ENCODE assay signal across 38 cellular contexts in genomic region chr16:54228325-54228724, GRCh38. TPM values are rescaled to one million over a fixed set of nuclear protein-coding genes. Genes with fewer than 3 reads are reported as not detected.
"Had no signal": no experiment of that assay in that cellular context is flagged by ENCODE, and none has a peak within 500 bp of the region (broad histone marks: within the 10 kb centered on the region; RNA-seq: fewer than 3 reads in every experiment).

No MANE protein-coding gene starts in this region.

- H3K27me3 Mint-ChIP-seq: activated naive CD4-positive, alpha-beta T cell treated with anti-CD3 and anti-CD28 coated beads, Interleukin-2, amount 10 ng/mL, durations not matched to agents 7 days and 5 days; activated naive CD8-positive, alpha-beta T cell treated with anti-CD3 and anti-CD28 coated beads for 36 hours; activated T-helper 17 cell treated with anti-CD3 and anti-CD28 coated beads, Interleukin-2, amount 50 U/mL, for 72 hours had no signal

- H3K4me1 Mint-ChIP-seq: activated naive CD4-positive, alpha-beta T cell treated with anti-CD3 and anti-CD28 coated beads, Interleukin-2, amount 10 ng/mL, durations not matched to agents 7 days and 5 days; activated naive CD4-positive, alpha-beta T cell treated with anti-CD3 and anti-CD28 coated beads, Interleukin-2, amount 50 U/mL, for 24 hours; activated naive CD8-positive, alpha-beta T cell treated with anti-CD3 and anti-CD28 coated beads for 36 hours; activated naive CD8-positive, alpha-beta T cell treated with anti-CD3 and anti-CD28 coated beads, Interleukin-2, amount 10 ng/mL, durations not matched to agents 7 days and 5 days; activated naive CD8-positive, alpha-beta T cell treated with anti-CD3 and anti-CD28 coated beads, Interleukin-2, amount 50 U/mL, for 24 hours; activated T-helper 17 cell treated with anti-CD3 and anti-CD28 coated beads, Interleukin-2, amount 50 U/mL, for 72 hours; brain; central memory CD8-positive, alpha-beta T cell had no signal

- DNase-seq: activated effector memory CD4-positive, alpha-beta T cell treated with anti-CD3 and anti-CD28 coated beads, Interleukin-2, amount 50 U/mL, for 16 hours; activated effector memory CD4-positive, alpha-beta T cell treated with Interleukin-2 at 50 U/mL for 16 hours; activated gamma-delta T cell; activated gamma-delta T cell treated with Interleukin-2 at 50 U/mL for 16 hours; activated naive CD4-positive, alpha-beta T cell; activated naive CD4-positive, alpha-beta T cell treated with anti-CD3 and anti-CD28 coated beads for 36 hours; activated naive CD4-positive, alpha-beta T cell treated with anti-CD3 and anti-CD28 coated beads, Interleukin-2, amount 10 ng/mL, durations not matched to agents 7 days and 5 days; activated naive CD4-positive, alpha-beta T cell treated with anti-CD3 and anti-CD28 coated beads, Interleukin-2, amount 50 U/mL, for 16 hours; activated naive CD4-positive, alpha-beta T cell treated with Interleukin-2 at 50 U/mL for 16 hours; activated naive CD8-positive, alpha-beta T cell treated with anti-CD3 and anti-CD28 coated beads for 36 hours; activated naive CD8-positive, alpha-beta T cell treated with anti-CD3 and anti-CD28 coated beads, Interleukin-2, amount 10 ng/mL, durations not matched to agents 7 days and 5 days; activated naive CD8-positive, alpha-beta T cell treated with anti-CD3 and anti-CD28 coated beads, Interleukin-2, amount 50 U/mL, for 24 hours; activated T-cell treated with anti-CD3 and anti-CD28 coated beads, Interleukin-2, amount 50 U/mL, for 4 hours; activated T-cell treated with anti-CD3 and anti-CD28 coated beads, Interleukin-2, amount 50 U/mL, for 48 hours; activated T-cell treated with anti-CD3 and anti-CD28 coated beads, Interleukin-2, amount 50 U/mL, for 72 hours; adrenal gland; amniotic stem cell; amygdala; anterior cingulate cortex; aorta; body of pancreas; brain microvascular endothelial cell; caudate nucleus; central memory CD4-positive, alpha-beta T cell; cerebellar nuclear complex had no signal

- H3K27ac ChIP-seq: adrenal gland, ascending aorta, body of pancreas, brain microvascular endothelial cell, breast epithelium, cardiac muscle cell had no signal

- H3K36me3 ChIP-seq: adrenal gland, ascending aorta, brain microvascular endothelial cell, breast epithelium, cardiac muscle cell had no signal

- FAIRE-seq: astrocyte, bronchial epithelial cell had no signal

- H3K9me3 Mint-ChIP-seq: activated naive CD4-positive, alpha-beta T cell treated with anti-CD3 and anti-CD28 coated beads for 36 hours; activated naive CD4-positive, alpha-beta T cell treated with anti-CD3 and anti-CD28 coated beads, Interleukin-2, amount 10 ng/mL, durations not matched to agents 7 days and 5 days; activated naive CD4-positive, alpha-beta T cell treated with anti-CD3 and anti-CD28 coated beads, Interleukin-2, amount 50 U/mL, for 24 hours; activated naive CD4-positive, alpha-beta T cell treated with anti-CD3 and anti-CD28 coated beads, Interleukin-2, amount 50 U/mL, for 72 hours; activated naive CD8-positive, alpha-beta T cell treated with anti-CD3 and anti-CD28 coated beads for 36 hours; activated naive CD8-positive, alpha-beta T cell treated with anti-CD3 and anti-CD28 coated beads, Interleukin-2, amount 10 ng/mL, durations not matched to agents 7 days and 5 days; activated naive CD8-positive, alpha-beta T cell treated with anti-CD3 and anti-CD28 coated beads, Interleukin-2, amount 50 U/mL, for 24 hours; activated T-cell treated with anti-CD3 and anti-CD28 coated beads, Interleukin-2, amount 50 U/mL, for 4 hours; activated T-cell treated with anti-CD3 and anti-CD28 coated beads, Interleukin-2, amount 50 U/mL, for 72 hours; activated T-helper 1 cell treated with anti-CD3 and anti-CD28 coated beads, Interleukin-12 subunit alpha, Interleukin-12 subunit beta, Interleukin-2, Interleukin-4 antibody, amounts not matched to agents 30 ng/mL and 10 ng/mL and 1 ng/mL, durations not matched to agents 14 hours and 24 hours and 36 hours; activated T-helper 17 cell treated with anti-CD3 and anti-CD28 coated beads, Interleukin-2, amount 50 U/mL, for 72 hours; activated T-helper 2 cell treated with anti-CD3 and anti-CD28 coated beads, Interferon-gamma antibody, Interleukin-2, Interleukin-4, amounts not matched to agents 10 μg/mL and 5 μg/mL and 100 μg/mL, durations not matched to agents 14 hours and 24 hours and 36 hours; central memory CD8-positive, alpha-beta T cell had no signal

- ATAC-seq: activated naive CD4-positive, alpha-beta T cell treated with anti-CD3 and anti-CD28 coated beads, Interleukin-2, amount 50 U/mL, for 72 hours; activated naive CD8-positive, alpha-beta T cell treated with anti-CD3 and anti-CD28 coated beads, Interleukin-2, amount 50 U/mL, for 24 hours; activated T-cell treated with anti-CD3 and anti-CD28 coated beads, Interleukin-2, amount 50 U/mL, for 4 hours; activated T-cell treated with anti-CD3 and anti-CD28 coated beads, Interleukin-2, amount 50 U/mL, for 72 hours; activated T-helper 17 cell treated with anti-CD3 and anti-CD28 coated beads, Interleukin-2, amount 50 U/mL, for 72 hours; body of pancreas had no signal

- H3K27ac Mint-ChIP-seq: activated naive CD4-positive, alpha-beta T cell treated with anti-CD3 and anti-CD28 coated beads for 36 hours; activated naive CD4-positive, alpha-beta T cell treated with anti-CD3 and anti-CD28 coated beads, Interleukin-2, amount 10 ng/mL, durations not matched to agents 7 days and 5 days; activated naive CD4-positive, alpha-beta T cell treated with anti-CD3 and anti-CD28 coated beads, Interleukin-2, amount 50 U/mL, for 24 hours; activated naive CD4-positive, alpha-beta T cell treated with anti-CD3 and anti-CD28 coated beads, Interleukin-2, amount 50 U/mL, for 72 hours; activated naive CD8-positive, alpha-beta T cell; activated naive CD8-positive, alpha-beta T cell treated with anti-CD3 and anti-CD28 coated beads for 36 hours; activated naive CD8-positive, alpha-beta T cell treated with anti-CD3 and anti-CD28 coated beads, Interleukin-2, amount 10 ng/mL, durations not matched to agents 7 days and 5 days; activated naive CD8-positive, alpha-beta T cell treated with anti-CD3 and anti-CD28 coated beads, Interleukin-2, amount 50 U/mL, for 24 hours; activated T-cell treated with anti-CD3 and anti-CD28 coated beads, Interleukin-2, amount 50 U/mL, for 72 hours; activated T-helper 1 cell treated with anti-CD3 and anti-CD28 coated beads, Interleukin-12 subunit alpha, Interleukin-12 subunit beta, Interleukin-2, Interleukin-4 antibody, amounts not matched to agents 30 ng/mL and 10 ng/mL and 1 ng/mL, durations not matched to agents 14 hours and 24 hours and 36 hours; activated T-helper 17 cell treated with anti-CD3 and anti-CD28 coated beads, Interleukin-2, amount 50 U/mL, for 72 hours; activated T-helper 2 cell treated with anti-CD3 and anti-CD28 coated beads, Interferon-gamma antibody, Interleukin-2, Interleukin-4, amounts not matched to agents 10 μg/mL and 5 μg/mL and 100 μg/mL, durations not matched to agents 14 hours and 24 hours and 36 hours; brain had no signal

- H3K4me1 ChIP-seq: adrenal gland, ascending aorta, body of pancreas, breast epithelium had no signal

- H3K27me3 ChIP-seq: adrenal gland, ascending aorta, body of pancreas, brain microvascular endothelial cell, breast epithelium, cardiac muscle cell had no signal

- H3K9me3 ChIP-seq: adrenal gland, ascending aorta, body of pancreas had no signal

- H3K4me3 ChIP-seq: adrenal gland, ascending aorta, body of pancreas, breast epithelium, cardiac muscle cell had no signal

- H3K4me3 Mint-ChIP-seq: activated naive CD4-positive, alpha-beta T cell treated with anti-CD3 and anti-CD28 coated beads for 36 hours; activated naive CD4-positive, alpha-beta T cell treated with anti-CD3 and anti-CD28 coated beads, Interleukin-2, amount 10 ng/mL, durations not matched to agents 7 days and 5 days; activated naive CD4-positive, alpha-beta T cell treated with anti-CD3 and anti-CD28 coated beads, Interleukin-2, amount 50 U/mL, for 24 hours; activated naive CD8-positive, alpha-beta T cell; activated naive CD8-positive, alpha-beta T cell treated with anti-CD3 and anti-CD28 coated beads for 36 hours; activated naive CD8-positive, alpha-beta T cell treated with anti-CD3 and anti-CD28 coated beads, Interleukin-2, amount 10 ng/mL, durations not matched to agents 7 days and 5 days; activated naive CD8-positive, alpha-beta T cell treated with anti-CD3 and anti-CD28 coated beads, Interleukin-2, amount 50 U/mL, for 24 hours; activated T-cell treated with anti-CD3 and anti-CD28 coated beads, Interleukin-2, amount 50 U/mL, for 4 hours; activated T-cell treated with anti-CD3 and anti-CD28 coated beads, Interleukin-2, amount 50 U/mL, for 72 hours; activated T-helper 1 cell treated with anti-CD3 and anti-CD28 coated beads, Interleukin-12 subunit alpha, Interleukin-12 subunit beta, Interleukin-2, Interleukin-4 antibody, amounts not matched to agents 30 ng/mL and 10 ng/mL and 1 ng/mL, durations not matched to agents 14 hours and 24 hours and 36 hours; activated T-helper 17 cell treated with anti-CD3 and anti-CD28 coated beads, Interleukin-2, amount 50 U/mL, for 72 hours; brain; central memory CD8-positive, alpha-beta T cell had no signal

- H3K36me3 Mint-ChIP-seq: activated naive CD4-positive, alpha-beta T cell treated with anti-CD3 and anti-CD28 coated beads, Interleukin-2, amount 10 ng/mL, durations not matched to agents 7 days and 5 days; activated naive CD4-positive, alpha-beta T cell treated with anti-CD3 and anti-CD28 coated beads, Interleukin-2, amount 50 U/mL, for 24 hours; activated naive CD4-positive, alpha-beta T cell treated with anti-CD3 and anti-CD28 coated beads, Interleukin-2, amount 50 U/mL, for 72 hours; activated naive CD8-positive, alpha-beta T cell; activated naive CD8-positive, alpha-beta T cell treated with anti-CD3 and anti-CD28 coated beads for 36 hours; activated naive CD8-positive, alpha-beta T cell treated with anti-CD3 and anti-CD28 coated beads, Interleukin-2, amount 10 ng/mL, durations not matched to agents 7 days and 5 days; brain had no signal

RNA-seq across cellular contexts. Expression of gene IRX3, which starts 58.3 kb away (rescaled TPM):
- total RNA-seq: activated naive CD4-positive, alpha-beta T cell treated with anti-CD3 and anti-CD28 coated beads for 36 hours; activated naive CD4-positive, alpha-beta T cell treated with anti-CD3 and anti-CD28 coated beads, Interleukin-2, amount 50 U/mL, for 72 hours; activated naive CD8-positive, alpha-beta T cell treated with anti-CD3 and anti-CD28 coated beads for 36 hours; activated naive CD8-positive, alpha-beta T cell treated with anti-CD3 and anti-CD28 coated beads, Interleukin-2, amount 10 ng/mL, durations not matched to agents 7 days and 5 days; activated T-helper 17 cell treated with anti-CD3 and anti-CD28 coated beads, Interleukin-2, amount 50 U/mL, for 72 hours had no signal
